Comparison of ENCODE assay signal across 8 cellular contexts in genomic region chr7:146090023-146090645, GRCh38. TPM values are rescaled to one million over a fixed set of nuclear protein-coding genes. Genes with fewer than 3 reads are reported as not detected.
DNase-seq lines count a peak whose midpoint lies in the region; ATAC-seq and TF ChIP-seq lines count a peak whose summit lies in the region.

No MANE protein-coding gene starts in this region.

- peak; percentile 90 for ATAC-seq in GM18502 (IDR thresholded peaks at IDR 0.05; ENCODE audit: poor library complexity, unreplicated experiment)
- peak; percentile 86 for ATAC-seq in HG02759 (IDR thresholded peaks at IDR 0.05; ENCODE audit: unreplicated experiment)

- no peak overlapping the region for H3K27ac ChIP-seq in tibial nerve

- no peak for TF ChIP-seq EP300 in tibial nerve (IDR thresholded peaks at IDR 0.05)

- DNase-seq in AG08395 (ENCODE audit: low spot score) (peak; percentile 9), NCI-H1105 (lab: John Stamatoyannopoulos, UW) (peak; percentile 75), SW480 (ENCODE audit: low spot score) (peak; percentile 51), iPS-NIHi11 (ENCODE audit: low spot score) (peak; percentile 56), tibial nerve (ENCODE audit: low spot score in 2 of 2) (no peak), NCI-H226 (no peak)

- H3K4me3 ChIP-seq in tibial nerve, result no peak overlapping the region

- H3K36me3 ChIP-seq in tibial nerve, result no peaks in the 10 kb centered on the region

- no peaks in the 10 kb centered on the region for H3K4me1 ChIP-seq in tibial nerve

- no peak for TF ChIP-seq POLR2A in tibial nerve (IDR thresholded peaks at IDR 0.05)

- WGBS in tibial nerve, 2 donors, result 2 to 9% methylated on average over 4 of the region's 4 CpGs

- TF ChIP-seq CTCF in tibial nerve (IDR thresholded peaks at IDR 0.05), result peak; percentile 38 to 51 (median 44)

- no peaks in the 10 kb centered on the region for H3K9me3 ChIP-seq in tibial nerve

- H3K27me3 ChIP-seq in tibial nerve, result no peaks in the 10 kb centered on the region

RNA-seq across cellular contexts. Expression of gene CNTNAP2, which starts 26.5 kb away (rescaled TPM):
- under 1 TPM in 1 of 4 donors, not detected in 3; 0.42 TPM for total RNA-seq in tibial nerve

Comparison
In these comparisons a context has a peak if more than half of its experiments do, and no peak if none do; other contexts are left out.
1. DNase-seq: peak in AG08395 (single experiment), NCI-H1105 (single experiment), SW480 (single experiment) and iPS-NIHi11 (single experiment); none in tibial nerve (0 of 2) and NCI-H226 (single experiment).